8 cellular contexts compared by ENCODE assay signal in the genomic region with DNA sequence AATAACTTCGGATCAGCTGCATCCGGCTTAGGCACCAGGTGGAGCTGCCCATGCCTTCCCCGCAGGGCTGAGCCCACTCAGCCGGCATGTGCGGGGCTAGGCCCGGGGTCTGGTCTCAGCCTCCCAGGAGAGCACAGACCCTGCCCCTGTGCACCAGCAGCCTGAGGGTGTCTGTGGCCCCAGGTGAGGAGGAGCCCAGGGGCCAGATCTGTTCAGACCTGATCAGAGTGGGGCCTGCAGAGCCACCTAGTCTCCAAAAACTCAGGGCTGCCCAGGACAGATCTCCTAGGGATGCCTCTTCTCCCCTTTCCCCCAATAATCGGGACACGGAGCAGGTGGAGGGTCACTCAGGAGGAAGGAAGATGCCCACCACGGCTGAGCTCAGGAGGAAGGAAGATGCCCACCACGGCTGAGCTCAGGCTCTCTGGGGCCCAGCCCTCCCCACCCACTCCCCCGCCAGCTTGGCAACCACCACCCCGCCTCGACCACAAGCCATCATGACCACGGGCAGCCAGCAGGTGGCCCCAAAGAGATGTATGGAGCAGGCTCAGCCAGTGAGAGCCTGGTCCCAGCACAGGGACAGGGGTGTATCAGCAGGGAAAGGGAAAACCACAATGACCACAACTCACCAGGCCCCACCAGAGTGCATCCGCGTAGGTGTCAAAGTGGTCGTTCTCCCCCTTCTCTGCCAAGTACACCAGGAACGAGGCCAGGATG. TPM values are rescaled to one million over a fixed set of nuclear protein-coding genes. Genes with fewer than 3 reads are reported as not detected.
DNase-seq lines count a peak whose midpoint lies in the region; ATAC-seq lines count a peak whose summit lies in the region.

No MANE protein-coding gene starts in this region.

- DNase-seq in NCI-H446 (lab: John Stamatoyannopoulos, UW) = peak; percentile 34 to 67
- no peak for DNase-seq in NCI-H446 treated with DMSO at 0.1 percent for 48 hours (lab: John Stamatoyannopoulos, UW)
- peak; percentile 27 for DNase-seq in NCI-H146 treated with DMSO at 0.1 percent for 48 hours (lab: John Stamatoyannopoulos, UW; ENCODE audit: unreplicated experiment)
- DNase-seq in activated CD4-positive, alpha-beta memory T cell treated with anti-CD3 and anti-CD28 coated beads for 36 hours = peak; percentile 82
- peak; percentile 30 to 59 (median 38) for DNase-seq in effector memory CD8-positive, alpha-beta T cell
- DNase-seq in occipital lobe (lab: John Stamatoyannopoulos, UW) = peak; percentile 64

- H3K9me3 Mint-ChIP-seq in activated CD4-positive, alpha-beta memory T cell treated with anti-CD3 and anti-CD28 coated beads for 36 hours = peaks cover 3% of the 10 kb centered on the region
- peaks cover 6 to 12% of the 10 kb centered on the region in 2 donors for H3K9me3 Mint-ChIP-seq in effector memory CD8-positive, alpha-beta T cell

- H3K27ac Mint-ChIP-seq in activated CD4-positive, alpha-beta memory T cell treated with anti-CD3 and anti-CD28 coated beads for 36 hours = peak overlapping the region; percentile 62
- peak overlapping the region; percentile 74 to 79 for H3K27ac Mint-ChIP-seq in effector memory CD8-positive, alpha-beta T cell

- H3K27me3 Mint-ChIP-seq in activated CD4-positive, alpha-beta memory T cell treated with anti-CD3 and anti-CD28 coated beads for 36 hours = peaks cover 4% of the 10 kb centered on the region
- peaks cover 1 to 13% of the 10 kb centered on the region in 2 donors for H3K27me3 Mint-ChIP-seq in effector memory CD8-positive, alpha-beta T cell

- intact Hi-C loops in activated CD4-positive, alpha-beta memory T cell treated with anti-CD3 and anti-CD28 coated beads for 36 hours (cut with micrococcal nuclease) = no loop called here

- H3K4me1 Mint-ChIP-seq in activated CD4-positive, alpha-beta memory T cell treated with anti-CD3 and anti-CD28 coated beads for 36 hours (ENCODE audit: low read depth) = peaks cover 15% of the 10 kb centered on the region
- H3K4me1 Mint-ChIP-seq in effector memory CD8-positive, alpha-beta T cell (ENCODE audit: low read depth in 2 of 2) = peaks cover 13 to 15% of the 10 kb centered on the region in 2 donors

- POLR2A ChIA-PET in activated CD4-positive, alpha-beta memory T cell treated with anti-CD3 and anti-CD28 coated beads for 36 hours (lab: Charles Lee) = no interaction called here

- ATAC-seq in effector memory CD8-positive, alpha-beta T cell (replicated peaks) = peak; percentile 70
- no peak for ATAC-seq in GM18519 (IDR thresholded peaks at IDR 0.05; ENCODE audit: low FRiP score, unreplicated experiment)
- ATAC-seq in HG03520 (IDR thresholded peaks at IDR 0.05; ENCODE audit: unreplicated experiment) = no peak

- H3K4me3 Mint-ChIP-seq in activated CD4-positive, alpha-beta memory T cell treated with anti-CD3 and anti-CD28 coated beads for 36 hours = no peak overlapping the region
- H3K4me3 Mint-ChIP-seq in effector memory CD8-positive, alpha-beta T cell = peak overlapping the region; percentile 68 to 72

- H3K36me3 Mint-ChIP-seq in activated CD4-positive, alpha-beta memory T cell treated with anti-CD3 and anti-CD28 coated beads for 36 hours = no peaks in the 10 kb centered on the region
- peaks cover 19% of the 10 kb centered on the region for H3K36me3 Mint-ChIP-seq in effector memory CD8-positive, alpha-beta T cell (ENCODE audit: insufficient read depth)

- CTCF ChIA-PET in activated CD4-positive, alpha-beta memory T cell treated with anti-CD3 and anti-CD28 coated beads for 36 hours (lab: Charles Lee) = interaction anchor here (0.6 to 1.7 kb wide), 8 partner anchors 10 to 597 kb away, joined by 3 to 5 read pairs (median 3); a partner anchor contains a TSS

RNA-seq across cellular contexts. Expression of a gene that starts 30.5 kb away (rescaled TPM):
- not detected for total RNA-seq in activated CD4-positive, alpha-beta memory T cell treated with anti-CD3 and anti-CD28 coated beads for 36 hours
- total RNA-seq in occipital lobe = 167 TPM

RNA-seq across cellular contexts. Expression of a gene that starts 56.9 kb away (rescaled TPM):
- total RNA-seq in activated CD4-positive, alpha-beta memory T cell treated with anti-CD3 and anti-CD28 coated beads for 36 hours = 1 to 10 TPM; 1.1 to 1.7 TPM
- total RNA-seq in occipital lobe = 214 TPM

Comparison
In these comparisons a context has a peak if more than half of its experiments do, and no peak if none do; other contexts are left out.
1. RNA of a gene that starts 30.5 kb away (total RNA-seq): 167 TPM in occipital lobe (single experiment); not detected in activated CD4-positive, alpha-beta memory T cell treated with anti-CD3 and anti-CD28 coated beads for 36 hours; every median in the first group is over 100 times any median in the second.
2. RNA of a gene that starts 56.9 kb away (total RNA-seq): 214 TPM in occipital lobe (single experiment); 1.1 to 1.7 TPM in activated CD4-positive, alpha-beta memory T cell treated with anti-CD3 and anti-CD28 coated beads for 36 hours; every median in the first group is over 10 times any median in the second.